ENCODE assay signal across 1 cellular context in the genomic region with DNA sequence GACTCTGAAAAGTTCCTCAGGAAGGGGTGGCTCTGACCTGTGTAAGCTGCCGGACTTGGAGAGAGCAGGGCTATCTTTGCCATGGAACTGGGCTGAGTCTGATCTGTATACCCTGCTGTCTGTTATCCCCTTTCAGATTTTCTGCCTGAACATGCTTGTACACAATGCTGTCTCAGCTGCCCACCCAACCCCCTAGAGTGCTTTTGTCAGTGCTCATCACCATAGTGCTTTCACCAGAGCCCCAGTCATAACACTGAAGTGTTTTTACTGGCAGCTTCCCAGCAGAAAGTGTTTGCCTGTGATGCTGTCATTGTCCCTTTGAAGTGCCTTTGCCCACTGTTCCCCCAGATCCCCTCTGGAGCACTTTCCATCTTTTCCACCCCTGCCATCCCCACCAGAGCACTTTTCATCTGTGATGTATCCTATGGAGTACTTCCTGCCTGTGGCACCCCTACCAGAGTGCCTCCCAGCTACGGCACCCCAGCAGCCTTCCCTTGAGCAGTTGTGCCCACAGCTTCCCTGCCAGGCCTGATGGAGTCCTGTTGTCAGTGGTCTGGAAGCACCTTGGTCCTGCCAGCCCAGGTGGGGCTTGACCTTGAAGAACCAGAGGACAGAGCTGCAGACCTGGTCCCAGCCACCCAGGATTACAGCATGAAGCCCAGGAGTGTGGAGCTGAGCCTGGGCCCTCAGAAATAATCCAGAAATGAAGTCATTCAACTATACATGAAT.
TF ChIP-seq lines count a peak whose summit lies in the region.

No MANE protein-coding gene starts in this region.

TF ChIP-seq in SK-N-SH, 30 proteins besides CTCF, POLR2A, EP300 and RAD21 (continued from another document):
- TF ChIP-seq, protein P1, sequence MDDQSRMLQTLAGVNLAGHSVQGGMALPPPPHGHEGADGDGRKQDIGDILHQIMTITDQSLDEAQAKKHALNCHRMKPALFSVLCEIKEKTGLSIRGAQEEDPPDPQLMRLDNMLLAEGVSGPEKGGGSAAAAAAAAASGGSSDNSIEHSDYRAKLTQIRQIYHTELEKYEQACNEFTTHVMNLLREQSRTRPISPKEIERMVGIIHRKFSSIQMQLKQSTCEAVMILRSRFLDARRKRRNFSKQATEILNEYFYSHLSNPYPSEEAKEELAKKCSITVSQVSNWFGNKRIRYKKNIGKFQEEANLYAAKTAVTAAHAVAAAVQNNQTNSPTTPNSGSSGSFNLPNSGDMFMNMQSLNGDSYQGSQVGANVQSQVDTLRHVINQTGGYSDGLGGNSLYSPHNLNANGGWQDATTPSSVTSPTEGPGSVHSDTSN (IDR thresholded peaks at IDR 0.05): no peak
- TF ChIP-seq FOSL2 (IDR thresholded peaks at IDR 0.05; ENCODE audit: borderline replicate concordance, low read depth): no peak
- no peak for TF ChIP-seq RCOR1 (IDR thresholded peaks at IDR 0.05; ENCODE audit: low read length)
- TF ChIP-seq, protein P2, sequence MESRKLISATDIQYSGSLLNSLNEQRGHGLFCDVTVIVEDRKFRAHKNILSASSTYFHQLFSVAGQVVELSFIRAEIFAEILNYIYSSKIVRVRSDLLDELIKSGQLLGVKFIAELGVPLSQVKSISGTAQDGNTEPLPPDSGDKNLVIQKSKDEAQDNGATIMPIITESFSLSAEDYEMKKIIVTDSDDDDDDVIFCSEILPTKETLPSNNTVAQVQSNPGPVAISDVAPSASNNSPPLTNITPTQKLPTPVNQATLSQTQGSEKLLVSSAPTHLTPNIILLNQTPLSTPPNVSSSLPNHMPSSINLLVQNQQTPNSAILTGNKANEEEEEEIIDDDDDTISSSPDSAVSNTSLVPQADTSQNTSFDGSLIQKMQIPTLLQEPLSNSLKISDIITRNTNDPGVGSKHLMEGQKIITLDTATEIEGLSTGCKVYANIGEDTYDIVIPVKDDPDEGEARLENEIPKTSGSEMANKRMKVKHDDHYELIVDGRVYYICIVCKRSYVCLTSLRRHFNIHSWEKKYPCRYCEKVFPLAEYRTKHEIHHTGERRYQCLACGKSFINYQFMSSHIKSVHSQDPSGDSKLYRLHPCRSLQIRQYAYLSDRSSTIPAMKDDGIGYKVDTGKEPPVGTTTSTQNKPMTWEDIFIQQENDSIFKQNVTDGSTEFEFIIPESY (IDR thresholded peaks at IDR 0.05; ENCODE audit: borderline replicate concordance, low read depth): no peak
- no peak for TF ChIP-seq TAF1 (IDR thresholded peaks at IDR 0.05; ENCODE audit: borderline replicate concordance, low read depth, low read length)
TF ChIP-seq in SK-N-SH: peak in this region for 0.
